9 cellular contexts compared by ENCODE assay signal in the genomic region with DNA sequence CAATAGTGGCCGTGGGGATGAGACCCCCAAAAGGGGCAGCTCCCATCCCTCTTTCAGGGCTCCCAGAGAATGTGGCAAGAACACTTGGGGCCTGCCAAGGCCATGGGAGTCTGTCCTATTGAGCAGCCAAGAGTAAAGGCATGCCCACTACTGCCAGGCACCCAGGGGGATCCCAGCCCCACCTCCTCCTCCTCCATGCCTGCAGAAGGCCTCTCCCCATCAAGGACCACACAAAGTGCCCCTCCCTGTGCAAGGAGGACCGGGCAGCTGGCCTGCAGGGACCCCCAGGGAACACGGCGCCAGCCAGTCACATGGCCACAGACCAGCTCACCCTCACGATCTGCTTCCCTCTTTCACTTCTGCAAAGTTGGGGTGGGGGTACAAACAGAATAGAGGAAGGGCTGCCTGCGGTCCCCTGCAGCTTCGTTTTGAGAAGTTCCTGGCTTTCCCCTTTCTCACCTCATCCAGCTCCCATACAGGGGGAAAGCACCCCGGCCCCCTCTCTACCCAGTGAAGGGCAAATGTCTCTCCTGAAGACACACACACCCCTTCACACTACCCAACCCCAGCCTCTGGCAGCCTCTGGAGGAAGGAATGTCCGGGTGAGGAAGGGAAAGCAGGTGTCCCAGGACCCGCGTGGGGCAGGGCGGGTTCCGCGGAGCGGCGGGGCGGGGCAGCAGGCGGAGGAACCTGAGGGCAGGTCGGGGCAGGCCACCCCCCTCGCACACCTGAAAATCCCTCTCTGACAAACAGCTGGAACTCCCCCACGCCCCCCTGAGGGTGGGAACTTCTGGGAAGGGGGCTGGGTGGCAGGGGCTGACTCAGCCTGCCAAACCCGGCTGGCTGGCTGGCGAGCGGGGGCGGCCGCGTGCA. TPM values are rescaled to one million over a fixed set of nuclear protein-coding genes. Genes with fewer than 3 reads are reported as not detected.
DNase-seq lines count a peak whose midpoint lies in the region; ATAC-seq and TF ChIP-seq lines count a peak whose summit lies in the region.
"Had no signal": no experiment of that assay in that cellular context is flagged by ENCODE, and none has a peak within 500 bp of the region (broad histone marks: within the 10 kb centered on the region; RNA-seq: fewer than 3 reads in every experiment).

No MANE protein-coding gene starts in this region.

- peak overlapping the region; percentile 82 for H3K4me3 Mint-ChIP-seq in activated CD8-positive, alpha-beta T cell treated with anti-CD3 and anti-CD28 coated beads for 36 hours
- H3K4me3 Mint-ChIP-seq in effector memory CD8-positive, alpha-beta T cell: peak overlapping the region; percentile 94 to 98

- H3K4me3 ChIP-seq in HFF-Myc (replicated peaks; ENCODE audit: low read depth, low read length): peak overlapping the region; percentile 87

- POLR2A ChIA-PET in activated CD8-positive, alpha-beta T cell treated with anti-CD3 and anti-CD28 coated beads for 36 hours (lab: Charles Lee): interaction anchor here (0.7 to 7.0 kb wide), 8 partner anchors 9 to 198 kb away, joined by 3 to 64 read pairs (median 6); a partner anchor contains a TSS

- peaks cover 33% of the 10 kb centered on the region for H3K36me3 Mint-ChIP-seq in activated CD8-positive, alpha-beta T cell treated with anti-CD3 and anti-CD28 coated beads for 36 hours (ENCODE audit: low read depth)
- peaks cover 13% of the 10 kb centered on the region for H3K36me3 Mint-ChIP-seq in effector memory CD8-positive, alpha-beta T cell (ENCODE audit: insufficient read depth)

- DNase-seq in EH (ENCODE audit: low read depth): peak; percentile 61
- no peak for DNase-seq in HFF-Myc (ENCODE audit: extremely low read depth, low read depth)
- peak; percentile 50 for DNase-seq in NCI-H226
- DNase-seq in activated CD8-positive, alpha-beta T cell treated with anti-CD3 and anti-CD28 coated beads for 36 hours: peak; percentile 87
- DNase-seq in effector memory CD8-positive, alpha-beta T cell: peak; percentile 35 to 47 (median 36)
- peak; percentile 42 for DNase-seq in midbrain (lab: John Stamatoyannopoulos, UW)
- peak; percentile 87 for DNase-seq in stimulated activated CD8-positive, alpha-beta memory T cell treated with anti-CD3 and anti-CD28 coated beads, Interleukin-4, amount 100 ng/mL, for 48 hours
- DNase-seq in SK-N-DZ (ENCODE audit: low spot score): no peak

- H3K4me1 Mint-ChIP-seq in activated CD8-positive, alpha-beta T cell treated with anti-CD3 and anti-CD28 coated beads for 36 hours (ENCODE audit: low read depth): peaks cover 51% of the 10 kb centered on the region
- H3K4me1 Mint-ChIP-seq in effector memory CD8-positive, alpha-beta T cell (ENCODE audit: low read depth in 2 of 2): peaks cover 50 to 53% of the 10 kb centered on the region in 2 donors

- intact Hi-C loops in activated CD8-positive, alpha-beta T cell treated with anti-CD3 and anti-CD28 coated beads for 36 hours (cut with micrococcal nuclease): no loop called here

- ATAC-seq in activated CD8-positive, alpha-beta T cell treated with anti-CD3 and anti-CD28 coated beads for 36 hours: peak; percentile 22
- peak; percentile 7 for ATAC-seq in effector memory CD8-positive, alpha-beta T cell (replicated peaks)

- no peaks in the 10 kb centered on the region for H3K9me3 Mint-ChIP-seq in activated CD8-positive, alpha-beta T cell treated with anti-CD3 and anti-CD28 coated beads for 36 hours
- H3K9me3 Mint-ChIP-seq in effector memory CD8-positive, alpha-beta T cell: no peaks in the 10 kb centered on the region

- peak overlapping the region; percentile 92 for H3K27ac Mint-ChIP-seq in activated CD8-positive, alpha-beta T cell treated with anti-CD3 and anti-CD28 coated beads for 36 hours
- peak overlapping the region; percentile 93 to 97 for H3K27ac Mint-ChIP-seq in effector memory CD8-positive, alpha-beta T cell

- CTCF ChIA-PET in activated CD8-positive, alpha-beta T cell treated with anti-CD3 and anti-CD28 coated beads for 36 hours (lab: Charles Lee): interaction anchor here (0.8 to 9.6 kb wide), 8 partner anchors 9 to 55 kb away, joined by 3 to 102 read pairs (median 4); a partner anchor contains a TSS

- H3K27me3 Mint-ChIP-seq in activated CD8-positive, alpha-beta T cell treated with anti-CD3 and anti-CD28 coated beads for 36 hours: no peaks in the 10 kb centered on the region
- no peaks in the 10 kb centered on the region for H3K27me3 Mint-ChIP-seq in effector memory CD8-positive, alpha-beta T cell

- no peak for TF ChIP-seq CTCF in HFF-Myc (IDR thresholded peaks at IDR 0.05; ENCODE audit: low read depth, low read length, missing control alignments)
- TF ChIP-seq CTCF in activated CD8-positive, alpha-beta T cell treated with anti-CD3 and anti-CD28 coated beads for 36 hours (IDR thresholded peaks at IDR 0.05): no peak

RNA-seq across cellular contexts. Expression of a gene that starts 2.0 kb away (rescaled TPM):
- total RNA-seq in activated CD8-positive, alpha-beta T cell treated with anti-CD3 and anti-CD28 coated beads for 36 hours: 10 to 100 TPM; 52.4 to 56.4 TPM
- 13.1 and 25.6 TPM in 2 replicates for polyA plus RNA-seq in SK-N-DZ (2014; cell fraction: cytosol; rRNA removed)
- 37.4 and 48.4 TPM in 2 replicates for polyA plus RNA-seq in SK-N-DZ (2014; cell fraction: nucleus; rRNA removed)

RNA-seq across cellular contexts. Expression of a gene that starts 17.3 kb away (rescaled TPM):
- under 1 TPM in 1 of 2 experiments, not detected in 1; 0.34 TPM for total RNA-seq in activated CD8-positive, alpha-beta T cell treated with anti-CD3 and anti-CD28 coated beads for 36 hours
- 5.8 and 7.2 TPM in 2 replicates for polyA plus RNA-seq in SK-N-DZ (2014; cell fraction: cytosol; rRNA removed)
- polyA plus RNA-seq in SK-N-DZ (2014; cell fraction: nucleus; rRNA removed): 2.3 and 5.0 TPM in 2 replicates
- total RNA-seq: T-helper 2 cell treated with Interferon-gamma antibody and Interleukin-4, amounts not matched to agents 100 ng/mL and 5 ng/mL, for 36 hours had no signal

RNA-seq across cellular contexts. Expression of a gene that starts 18.5 kb away (rescaled TPM):
- total RNA-seq in activated CD8-positive, alpha-beta T cell treated with anti-CD3 and anti-CD28 coated beads for 36 hours: 1 to 10 TPM in 1 of 2 experiments, under 1 TPM in 1; 0.47 to 1.3 TPM
- polyA plus RNA-seq in SK-N-DZ (2014; cell fraction: cytosol; rRNA removed): 24.3 and 33.6 TPM in 2 replicates
- 64.8 and 91.0 TPM in 2 replicates for polyA plus RNA-seq in SK-N-DZ (2014; cell fraction: nucleus; rRNA removed)

RNA-seq across cellular contexts. Expression of a gene that starts 53.0 kb away (rescaled TPM):
- total RNA-seq in activated CD8-positive, alpha-beta T cell treated with anti-CD3 and anti-CD28 coated beads for 36 hours: 1 to 10 TPM in 1 of 2 experiments, under 1 TPM in 1; 0.92 to 1.0 TPM
- 1.2 and 1.4 TPM in 2 replicates for polyA plus RNA-seq in SK-N-DZ (2014; cell fraction: cytosol; rRNA removed)
- 0.64 and 7.9 TPM in 2 replicates for polyA plus RNA-seq in SK-N-DZ (2014; cell fraction: nucleus; rRNA removed)

RNA-seq across cellular contexts. Expression of a gene that starts 53.3 kb away (rescaled TPM):
- 1 to 10 TPM; 6.0 to 7.7 TPM for total RNA-seq in activated CD8-positive, alpha-beta T cell treated with anti-CD3 and anti-CD28 coated beads for 36 hours
- 24.2 and 27.4 TPM in 2 replicates for polyA plus RNA-seq in SK-N-DZ (2014; cell fraction: cytosol; rRNA removed)
- 17.1 and 34.6 TPM in 2 replicates for polyA plus RNA-seq in SK-N-DZ (2014; cell fraction: nucleus; rRNA removed)

Comparison
In these comparisons a context has a peak if more than half of its experiments do, and no peak if none do; other contexts are left out.
1. DNase-seq: peak in EH (single experiment), NCI-H226 (single experiment), activated CD8-positive, alpha-beta T cell treated with anti-CD3 and anti-CD28 coated beads for 36 hours (single experiment), effector memory CD8-positive, alpha-beta T cell (3 of 3), midbrain (single experiment) and stimulated activated CD8-positive, alpha-beta memory T cell treated with anti-CD3 and anti-CD28 coated beads, Interleukin-4, amount 100 ng/mL, for 48 hours (single experiment); none in HFF-Myc (single experiment) and SK-N-DZ (single experiment).